ENCODE assay signal across 14 cellular contexts in genomic region chr16:72291121-72291520, GRCh38.
A peak's percentile ranks its signal among the peaks of the same experiment; 100 is the strongest.
DNase-seq lines count a peak whose midpoint lies in the region; ATAC-seq, FAIRE-seq and TF ChIP-seq lines count a peak whose summit lies in the region.
"Had no signal": no experiment of that assay in that cellular context is flagged by ENCODE, and none has a peak within 500 bp of the region (broad histone marks: within the 10 kb centered on the region; RNA-seq: fewer than 3 reads in every experiment).

No MANE protein-coding gene starts in this region.

- no peaks in the 10 kb centered on the region for H3K9me3 Mint-ChIP-seq in brain
- H3K9me3 Mint-ChIP-seq: activated T-cell treated with anti-CD3 and anti-CD28 coated beads, Interleukin-2, amount 50 U/mL, for 24 hours; neural crest cell had no signal

- H3K9me3 ChIP-seq in thoracic aorta (no peaks in the 10 kb centered on the region), upper lobe of right lung (no peaks in the 10 kb centered on the region)

- H3K4me3 ChIP-seq in thoracic aorta (peak overlapping the region; percentile 10), upper lobe of right lung (no peak overlapping the region)

- no peak for TF ChIP-seq POLR2A in GM12892 (IDR thresholded peaks at IDR 0.05; ENCODE audit: low read depth, low read length)

- DNase-seq in HK-2 (ENCODE audit: unreplicated experiment) (peak; percentile 5), islet precursor cell (peak; percentile 83), thoracic aorta (ENCODE audit: low spot score) (no peak), upper lobe of right lung (no peak), AG08396 (ENCODE audit: low spot score) (no peak), GM12892 (ENCODE audit: insufficient read length) (no peak)
- DNase-seq: activated CD4-positive, CD25-positive, alpha-beta regulatory T cell; activated T-cell treated with anti-CD3 and anti-CD28 coated beads, Interleukin-2, amount 50 U/mL, for 24 hours; DMS79; SHP77; stimulated activated naive CD8-positive, alpha-beta T cell treated with anti-CD3 and anti-CD28 coated beads, Interleukin-15, Interleukin-2, amounts not matched to agents 100 U/mL and 50 U/mL, for 24 hours had no signal

- peaks cover 12 to 19% of the 10 kb centered on the region in 2 donors for H3K4me1 ChIP-seq in thoracic aorta (ENCODE audit: control insufficient read depth in 1 of 2, low read depth in 2 of 2)
- no peaks in the 10 kb centered on the region for H3K4me1 ChIP-seq in upper lobe of right lung

- ATAC-seq in thoracic aorta (ENCODE audit: insufficient number of reproducible peaks, low FRiP score, low read depth) = no peak
- no peak for ATAC-seq in upper lobe of right lung
- no peak for ATAC-seq in HG02981 (IDR thresholded peaks at IDR 0.05; ENCODE audit: unreplicated experiment)
- ATAC-seq: stimulated activated naive CD8-positive, alpha-beta T cell treated with anti-CD3 and anti-CD28 coated beads, Interleukin-15, Interleukin-2, amounts not matched to agents 100 U/mL and 50 U/mL, for 24 hours had no signal

- H3K27ac ChIP-seq in thoracic aorta (peak overlapping the region; percentile 56 to 78), upper lobe of right lung (no peak overlapping the region)

- no peaks in the 10 kb centered on the region for H3K27me3 ChIP-seq in thoracic aorta (replicated peaks; ENCODE audit: insufficient read depth)
- H3K27me3 ChIP-seq in upper lobe of right lung = no peaks in the 10 kb centered on the region

- peaks cover 16% of the 10 kb centered on the region for H3K4me1 Mint-ChIP-seq in brain
- H3K4me1 Mint-ChIP-seq: neural crest cell had no signal

- intact Hi-C loops in upper lobe of right lung (cut with DNase I) = no loop called here

- TF ChIP-seq CTCF in brain (conservative IDR thresholded peaks at IDR 0.05) (no peak), thoracic aorta (IDR thresholded peaks at IDR 0.05) (no peak), upper lobe of right lung (IDR thresholded peaks at IDR 0.05) (no peak)

- no peaks in the 10 kb centered on the region for H3K27me3 Mint-ChIP-seq in brain
- H3K27me3 Mint-ChIP-seq: activated T-cell treated with anti-CD3 and anti-CD28 coated beads, Interleukin-2, amount 50 U/mL, for 24 hours had no signal

- no peak for FAIRE-seq in GM12892 (lab: Jason Lieb, UNC)

- H3K27ac Mint-ChIP-seq in brain = peak overlapping the region in 3 of 5 experiments; percentile 9 to 83 (median 77)
- H3K27ac Mint-ChIP-seq: activated T-cell treated with anti-CD3 and anti-CD28 coated beads, Interleukin-2, amount 50 U/mL, for 24 hours had no signal

- H3K36me3 ChIP-seq in thoracic aorta (no peaks in the 10 kb centered on the region), upper lobe of right lung (no peaks in the 10 kb centered on the region)

- no peak overlapping the region for H3K4me3 Mint-ChIP-seq in brain
- H3K4me3 Mint-ChIP-seq: activated T-cell treated with anti-CD3 and anti-CD28 coated beads, Interleukin-2, amount 50 U/mL, for 24 hours; neural crest cell had no signal

- no peaks in the 10 kb centered on the region for H3K36me3 Mint-ChIP-seq in brain

Comparison
In these comparisons a context has a peak if more than half of its experiments do, and no peak if none do; other contexts are left out.
1. DNase-seq: peak in HK-2 (single experiment) and islet precursor cell (single experiment); none in thoracic aorta (single experiment), upper lobe of right lung (single experiment), AG08396 (single experiment) and GM12892 (single experiment).